ENCODE assay signal across 22 cellular contexts in the genomic region with DNA sequence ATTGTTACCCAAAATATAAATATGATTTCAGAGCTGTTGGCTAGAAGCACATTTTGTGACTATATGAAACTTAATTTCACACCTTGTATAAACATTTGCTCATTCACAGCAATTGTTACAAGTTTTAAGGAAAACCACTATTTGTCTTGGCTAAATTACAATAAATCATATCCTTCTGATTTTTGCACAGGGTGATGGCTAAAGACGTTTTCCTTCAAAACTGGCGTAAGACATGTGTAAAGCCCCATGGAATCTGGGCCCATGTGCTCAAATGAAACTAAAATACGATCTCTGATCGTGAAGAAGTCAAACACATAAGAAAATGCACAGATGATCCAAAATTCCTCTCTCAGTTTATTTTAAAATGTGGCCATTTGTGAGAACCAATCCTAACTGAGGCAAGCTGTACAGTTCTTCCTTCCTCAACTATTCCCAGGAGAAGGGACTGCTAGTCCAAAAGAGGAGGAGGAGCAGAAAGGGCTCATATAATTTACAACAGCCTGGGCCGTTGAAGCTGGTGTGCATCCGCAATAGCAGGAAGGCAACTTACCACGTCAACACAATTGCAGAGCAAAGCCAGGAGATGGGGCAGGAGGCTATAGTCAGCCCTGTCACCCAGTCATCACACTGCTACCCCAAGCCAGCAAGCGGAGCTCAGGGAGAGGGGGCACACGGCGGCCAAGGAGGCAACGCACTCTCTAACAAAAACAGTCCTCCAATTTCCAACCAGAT.
DNase-seq lines count a peak whose midpoint lies in the region; ATAC-seq and TF ChIP-seq lines count a peak whose summit lies in the region.
"Had no signal": no experiment of that assay in that cellular context is flagged by ENCODE, and none has a peak within 500 bp of the region (broad histone marks: within the 10 kb centered on the region; RNA-seq: fewer than 3 reads in every experiment).

No MANE protein-coding gene starts in this region.

- H2AFZ ChIP-seq in GM23338 (no peak overlapping the region), osteoblast (ENCODE audit: low read length) (no peak overlapping the region)
- H2AFZ ChIP-seq: parathyroid adenoma had no signal

- no peaks in the 10 kb centered on the region for H3K36me3 Mint-ChIP-seq in GM23338 (ENCODE audit: low read depth)
- H3K36me3 Mint-ChIP-seq: activated naive CD4-positive, alpha-beta T cell treated with anti-CD3 and anti-CD28 coated beads, Interleukin-2, amount 10 ng/mL, durations not matched to agents 7 days and 5 days; stimulated activated memory B cell treated with anti-CD40 and anti-IgM and Interleukin-4, amounts not matched to agents 10 μg/mL and 1 μg/mL and 100 μg/mL, for 72 hours had no signal

- no peaks in the 10 kb centered on the region for H3K9me3 Mint-ChIP-seq in GM23338
- H3K9me3 Mint-ChIP-seq: activated naive CD4-positive, alpha-beta T cell treated with anti-CD3 and anti-CD28 coated beads, Interleukin-2, amount 10 ng/mL, durations not matched to agents 7 days and 5 days; activated T-cell treated with anti-CD3 and anti-CD28 coated beads, Interleukin-2, amount 50 U/mL, for 72 hours; naive B cell; stimulated activated memory B cell treated with anti-CD40 and anti-IgM and Interleukin-4, amounts not matched to agents 10 μg/mL and 1 μg/mL and 100 μg/mL, for 72 hours had no signal

- no peak for DNase-seq in GM23338 (ENCODE audit: low spot score)
- peak; percentile 31 to 43 for DNase-seq in cardiac fibroblast (ENCODE audit: low read depth in 2 of 2)
- DNase-seq in fibroblast of villous mesenchyme (ENCODE audit: low read depth), result peak; percentile 37
- DNase-seq in osteoblast (ENCODE audit: insufficient read length, low spot score, missing footprints), result no peak
- no peak for DNase-seq in foreskin keratinocyte
- no peak for DNase-seq in dedifferentiated amniotic fluid mesenchymal stem cell (ENCODE audit: extremely low spot score)
- DNase-seq in NCI-H1048 (lab: John Stamatoyannopoulos, UW), result no peak
- DNase-seq: activated naive CD4-positive, alpha-beta T cell treated with anti-CD3 and anti-CD28 coated beads, Interleukin-2, amount 10 ng/mL, durations not matched to agents 7 days and 5 days; activated T-cell treated with anti-CD3 and anti-CD28 coated beads, Interleukin-2, amount 50 U/mL, for 72 hours; anterior cingulate cortex; DMS79; GOT3; mesendoderm; naive B cell; NCI-H187 treated with DMSO at 0.1 percent for 48 hours; NK-92 treated with Interleukin-12 subunit alpha and Interleukin-12 subunit beta, amount 100 ng/mL, for 24 hours; RPMI8226 had no signal

- no peaks in the 10 kb centered on the region for H3K27me3 Mint-ChIP-seq in GM23338 (ENCODE audit: insufficient read depth, low read depth, poor library complexity)
- H3K27me3 Mint-ChIP-seq: activated naive CD4-positive, alpha-beta T cell treated with anti-CD3 and anti-CD28 coated beads, Interleukin-2, amount 10 ng/mL, durations not matched to agents 7 days and 5 days; naive B cell; stimulated activated memory B cell treated with anti-CD40 and anti-IgM and Interleukin-4, amounts not matched to agents 10 μg/mL and 1 μg/mL and 100 μg/mL, for 72 hours had no signal

- no peak overlapping the region for H3K4me3 ChIP-seq in GM23338
- no peak overlapping the region for H3K4me3 ChIP-seq in cardiac fibroblast (replicated peaks in 1 of 2; ENCODE audit: low read depth in 2 of 2, low read length in 2 of 2)
- H3K4me3 ChIP-seq in fibroblast of villous mesenchyme (ENCODE audit: low read depth, low read length), result no peak overlapping the region
- peak overlapping the region; percentile 17 for H3K4me3 ChIP-seq in osteoblast (ENCODE audit: insufficient read depth, low read length)
- H3K4me3 ChIP-seq: GM12878, K562, tibial nerve had no signal

- no peaks in the 10 kb centered on the region for H3F3A ChIP-seq in GM23338 (replicated peaks; ENCODE audit: low read depth)

- peaks cover 3% of the 10 kb centered on the region; the same call in 1 of the 2 replicates for H4K20me1 ChIP-seq in GM23338 (replicated peaks; ENCODE audit: insufficient read depth)
- H4K20me1 ChIP-seq in osteoblast (ENCODE audit: insufficient read depth, low read length), result peaks cover 65% of the 10 kb centered on the region

- TF ChIP-seq CTCF in GM23338 (conservative IDR thresholded peaks at IDR 0.05; ENCODE audit: low read depth in 2 of 2) (peak in 1 of 2 experiments; percentile 37; a peak in 2 of 4 replicates), cardiac fibroblast (IDR thresholded peaks at IDR 0.05; ENCODE audit: low read depth, low read length) (peak; percentile 13), fibroblast of villous mesenchyme (IDR thresholded peaks at IDR 0.05; ENCODE audit: insufficient read depth, low read depth, low read length) (no peak), osteoblast (IDR thresholded peaks at IDR 0.05; ENCODE audit: extremely low read depth, low read depth, low read length) (no peak), foreskin keratinocyte (conservative IDR thresholded peaks at IDR 0.05) (no peak)

- H3K4me2 ChIP-seq in GM23338 (no peak overlapping the region), osteoblast (ENCODE audit: insufficient read depth, low read length) (peak overlapping the region; percentile 67)

- H3K79me2 ChIP-seq in GM23338 (replicated peaks; ENCODE audit: insufficient read depth) (no peaks in the 10 kb centered on the region; the same call in 1 of the 2 replicates), osteoblast (ENCODE audit: insufficient read depth, low read length) (peaks cover 35% of the 10 kb centered on the region)
- H3K79me2 ChIP-seq: parathyroid adenoma had no signal

- H3K27ac ChIP-seq in GM23338 (ENCODE audit: low read depth) (no peak overlapping the region), osteoblast (ENCODE audit: low read depth, low read length) (no peak overlapping the region), foreskin keratinocyte (no peak overlapping the region)
- H3K27ac ChIP-seq: parathyroid adenoma, tibial nerve had no signal

- ATAC-seq in GM23338, result peak; percentile 68
- no peak for ATAC-seq in foreskin keratinocyte
- ATAC-seq: activated T-cell treated with anti-CD3 and anti-CD28 coated beads, Interleukin-2, amount 50 U/mL, for 72 hours; GM12878; stimulated activated memory B cell treated with anti-CD40 and anti-IgM and Interleukin-4, amounts not matched to agents 10 μg/mL and 1 μg/mL and 100 μg/mL, for 72 hours had no signal

- no peak overlapping the region for H3K27ac Mint-ChIP-seq in GM23338
- H3K27ac Mint-ChIP-seq: activated naive CD4-positive, alpha-beta T cell treated with anti-CD3 and anti-CD28 coated beads, Interleukin-2, amount 10 ng/mL, durations not matched to agents 7 days and 5 days; activated T-cell treated with anti-CD3 and anti-CD28 coated beads, Interleukin-2, amount 50 U/mL, for 72 hours; naive B cell; stimulated activated memory B cell treated with anti-CD40 and anti-IgM and Interleukin-4, amounts not matched to agents 10 μg/mL and 1 μg/mL and 100 μg/mL, for 72 hours had no signal

- H3K4me1 Mint-ChIP-seq in GM23338, result peaks cover 18% of the 10 kb centered on the region
- H3K4me1 Mint-ChIP-seq: activated naive CD4-positive, alpha-beta T cell treated with anti-CD3 and anti-CD28 coated beads, Interleukin-2, amount 10 ng/mL, durations not matched to agents 7 days and 5 days had no signal

- no peaks in the 10 kb centered on the region for H3K9me2 ChIP-seq in GM23338 (ENCODE audit: insufficient read depth)

- no peaks in the 10 kb centered on the region for H3K27me3 ChIP-seq in GM23338 (ENCODE audit: insufficient read depth)
- no peaks in the 10 kb centered on the region for H3K27me3 ChIP-seq in osteoblast (ENCODE audit: insufficient read depth, low read length)
- no peaks in the 10 kb centered on the region for H3K27me3 ChIP-seq in foreskin keratinocyte
- H3K27me3 ChIP-seq: tibial nerve had no signal

- H3K4me3 Mint-ChIP-seq in GM23338, result no peak overlapping the region
- H3K4me3 Mint-ChIP-seq: activated naive CD4-positive, alpha-beta T cell treated with anti-CD3 and anti-CD28 coated beads, Interleukin-2, amount 10 ng/mL, durations not matched to agents 7 days and 5 days; activated T-cell treated with anti-CD3 and anti-CD28 coated beads, Interleukin-2, amount 50 U/mL, for 72 hours; naive B cell; stimulated activated memory B cell treated with anti-CD40 and anti-IgM and Interleukin-4, amounts not matched to agents 10 μg/mL and 1 μg/mL and 100 μg/mL, for 72 hours had no signal

- no peaks in the 10 kb centered on the region for H3K36me3 ChIP-seq in GM23338 (ENCODE audit: insufficient read depth)
- H3K36me3 ChIP-seq in osteoblast (ENCODE audit: insufficient read depth, low read length), result no peaks in the 10 kb centered on the region
- H3K36me3 ChIP-seq: tibial nerve had no signal

- peaks cover 8% of the 10 kb centered on the region; the same call in 1 of the 2 replicates for H3K4me1 ChIP-seq in GM23338 (ENCODE audit: insufficient read depth)
- peaks cover 14% of the 10 kb centered on the region for H3K4me1 ChIP-seq in osteoblast (ENCODE audit: insufficient read depth, low read length)
- H3K4me1 ChIP-seq in foreskin keratinocyte, result no peaks in the 10 kb centered on the region
- H3K4me1 ChIP-seq: parathyroid adenoma had no signal

- no peaks in the 10 kb centered on the region for H3K9me3 ChIP-seq in osteoblast (ENCODE audit: low read depth, low read length)
- H3K9me3 ChIP-seq: tibial nerve had no signal

TF ChIP-seq in GM23338, 12 proteins besides CTCF, POLR2A, EP300 and RAD21:
- TF ChIP-seq CREB1 (CRISPR knock-in tag; IDR thresholded peaks at IDR 0.05; ENCODE audit: low read depth), result no peak
- TF ChIP-seq ZNF331 (CRISPR knock-in tag; IDR thresholded peaks at IDR 0.05; ENCODE audit: low read depth), result peak; percentile 60

Comparison
In these comparisons a context has a peak if more than half of its experiments do, and no peak if none do; other contexts are left out.
1. DNase-seq: peak in cardiac fibroblast (2 of 2) and fibroblast of villous mesenchyme (single experiment); none in GM23338 (single experiment), osteoblast (single experiment), foreskin keratinocyte (0 of 2), dedifferentiated amniotic fluid mesenchymal stem cell (single experiment) and NCI-H1048 (single experiment).